17 cellular contexts compared by ENCODE assay signal in the genomic region with DNA sequence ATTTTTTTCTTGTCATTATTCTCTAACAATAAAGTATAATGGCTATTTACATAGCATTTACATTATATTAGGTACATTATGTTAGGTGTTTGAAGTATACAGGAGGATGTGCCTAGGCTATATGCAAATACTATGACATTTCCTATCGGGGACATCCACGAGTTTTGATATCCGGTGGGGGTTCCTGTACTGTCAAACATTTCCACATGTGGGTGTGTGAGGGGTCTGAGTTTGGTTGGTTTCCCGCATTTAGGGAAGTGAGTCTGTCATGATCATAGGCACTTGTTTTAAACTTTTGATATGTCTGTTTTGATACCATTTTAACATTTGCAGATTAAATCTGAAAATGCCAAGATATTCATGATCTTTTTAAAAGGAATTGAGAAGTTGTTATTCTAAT.
DNase-seq lines count a peak whose midpoint lies in the region; ATAC-seq, FAIRE-seq and TF ChIP-seq lines count a peak whose summit lies in the region.
"Had no signal": no experiment of that assay in that cellular context is flagged by ENCODE, and none has a peak within 500 bp of the region (broad histone marks: within the 10 kb centered on the region; RNA-seq: fewer than 3 reads in every experiment).

No MANE protein-coding gene starts in this region.

- H3K4me3 ChIP-seq in effector memory CD4-positive, alpha-beta T cell (ENCODE audit: insufficient read depth, low read depth, low read length, poor library complexity, severe bottlenecking), result no peak overlapping the region
- H3K4me3 ChIP-seq: colonic mucosa, right atrium auricular region had no signal

- no peak overlapping the region for H3K4me3 Mint-ChIP-seq in activated T-cell treated with anti-CD3 and anti-CD28 coated beads, Interleukin-2, amount 50 U/mL, for 72 hours

- peak; percentile 42 to 47 for ATAC-seq in activated T-cell treated with anti-CD3 and anti-CD28 coated beads, Interleukin-2, amount 50 U/mL, for 72 hours (replicated peaks in 1 of 2)
- peak; percentile 90 for ATAC-seq in stimulated activated naive CD8-positive, alpha-beta T cell treated with anti-CD3 and anti-CD28 coated beads, Interleukin-15, Interleukin-2, amounts not matched to agents 100 U/mL and 50 U/mL, for 24 hours
- no peak for ATAC-seq in GM21717 (IDR thresholded peaks at IDR 0.05; ENCODE audit: unreplicated experiment)

- no peaks in the 10 kb centered on the region for H3K27me3 Mint-ChIP-seq in activated T-cell treated with anti-CD3 and anti-CD28 coated beads, Interleukin-2, amount 50 U/mL, for 72 hours (ENCODE audit: low read depth)

- no peak overlapping the region for H3K27ac ChIP-seq in effector memory CD4-positive, alpha-beta T cell (ENCODE audit: insufficient read depth, low read length, poor library complexity, severe bottlenecking)
- H3K27ac ChIP-seq: colonic mucosa, neutrophil, right atrium auricular region had no signal

- no peaks in the 10 kb centered on the region for H3K4me1 ChIP-seq in effector memory CD4-positive, alpha-beta T cell (ENCODE audit: control insufficient read depth, insufficient read depth, low read length, poor library complexity, severe bottlenecking)
- H3K4me1 ChIP-seq: colonic mucosa had no signal

- in situ Hi-C loops in KBM-7 (cut with MboI; ENCODE audit: low pct_unique_long_range_greater_than_20kb, low sequenced_read_pairs), result no loop called here

- peaks cover 15 to 44% of the 10 kb centered on the region in 2 donors for H3K36me3 Mint-ChIP-seq in activated T-cell treated with anti-CD3 and anti-CD28 coated beads, Interleukin-2, amount 50 U/mL, for 72 hours (ENCODE audit: insufficient read depth in 2 of 2)

- TF ChIP-seq CTCF in D721Med (IDR thresholded peaks at IDR 0.05; ENCODE audit: insufficient read depth, missing control alignments), result no peak

- peaks cover 13% of the 10 kb centered on the region for H3K4me1 Mint-ChIP-seq in activated T-cell treated with anti-CD3 and anti-CD28 coated beads, Interleukin-2, amount 50 U/mL, for 72 hours (ENCODE audit: low read depth)

- H3K27me3 ChIP-seq in effector memory CD4-positive, alpha-beta T cell (replicated peaks; ENCODE audit: control insufficient read depth, insufficient read depth, low read length, poor library complexity, severe bottlenecking), result no peaks in the 10 kb centered on the region
- H3K27me3 ChIP-seq: colonic mucosa, neutrophil, right atrium auricular region had no signal

- no peaks in the 10 kb centered on the region for H3K9me3 ChIP-seq in effector memory CD4-positive, alpha-beta T cell (ENCODE audit: control insufficient read depth, low read length)
- H3K9me3 ChIP-seq: colonic mucosa, neutrophil, right atrium auricular region had no signal

- peak; percentile 32 for DNase-seq in stimulated activated CD4-positive, alpha-beta T cell treated with anti-CD3 and anti-CD28 coated beads, Interleukin-15, amount 100 ng/mL, for 24 hours
- DNase-seq in stimulated activated CD4-positive, alpha-beta T cell treated with anti-CD3 and anti-CD28 coated beads, Interleukin-4, amount 100 ng/mL, for 1 hour, result no peak
- peak; percentile 48 for DNase-seq in KBM-7
- DNase-seq in activated T-cell treated with anti-CD3 and anti-CD28 coated beads, Interleukin-2, amount 50 U/mL, for 72 hours, result peak; percentile 7
- DNase-seq in stimulated activated naive CD8-positive, alpha-beta T cell treated with anti-CD3 and anti-CD28 coated beads, Interleukin-15, Interleukin-2, amounts not matched to agents 100 U/mL and 50 U/mL, for 24 hours, result peak; percentile 13
- DNase-seq in effector memory CD4-positive, alpha-beta T cell, result no peak
- no peak for DNase-seq in D721Med (ENCODE audit: insufficient read length, low spot score)
- DNase-seq: activated CD8-positive, alpha-beta memory T cell treated with anti-CD3 and anti-CD28 coated beads, Interleukin-2, amount 50 U/mL, for 4 hours; colonic mucosa; NCI-H1436; NCI-H446; T1000 had no signal

- peaks cover 0 to 3% of the 10 kb centered on the region in 2 donors for H3K9me3 Mint-ChIP-seq in activated T-cell treated with anti-CD3 and anti-CD28 coated beads, Interleukin-2, amount 50 U/mL, for 72 hours

- FAIRE-seq in D721Med (lab: Jason Lieb, UNC), result no peak
- FAIRE-seq: astrocyte, islet of Langerhans had no signal

- peak overlapping the region; percentile 20 for H3K27ac Mint-ChIP-seq in activated T-cell treated with anti-CD3 and anti-CD28 coated beads, Interleukin-2, amount 50 U/mL, for 72 hours

- peaks cover 38% of the 10 kb centered on the region for H3K36me3 ChIP-seq in effector memory CD4-positive, alpha-beta T cell (ENCODE audit: control insufficient read depth, insufficient read depth, low read length)

Comparison
In these comparisons a context has a peak if more than half of its experiments do, and no peak if none do; other contexts are left out.
1. DNase-seq: peak in stimulated activated CD4-positive, alpha-beta T cell treated with anti-CD3 and anti-CD28 coated beads, Interleukin-15, amount 100 ng/mL, for 24 hours (single experiment), KBM-7 (single experiment), activated T-cell treated with anti-CD3 and anti-CD28 coated beads, Interleukin-2, amount 50 U/mL, for 72 hours (2 of 2) and stimulated activated naive CD8-positive, alpha-beta T cell treated with anti-CD3 and anti-CD28 coated beads, Interleukin-15, Interleukin-2, amounts not matched to agents 100 U/mL and 50 U/mL, for 24 hours (single experiment); none in stimulated activated CD4-positive, alpha-beta T cell treated with anti-CD3 and anti-CD28 coated beads, Interleukin-4, amount 100 ng/mL, for 1 hour (single experiment), effector memory CD4-positive, alpha-beta T cell (0 of 3) and D721Med (single experiment).